10 cellular contexts compared by ENCODE assay signal in the genomic region with DNA sequence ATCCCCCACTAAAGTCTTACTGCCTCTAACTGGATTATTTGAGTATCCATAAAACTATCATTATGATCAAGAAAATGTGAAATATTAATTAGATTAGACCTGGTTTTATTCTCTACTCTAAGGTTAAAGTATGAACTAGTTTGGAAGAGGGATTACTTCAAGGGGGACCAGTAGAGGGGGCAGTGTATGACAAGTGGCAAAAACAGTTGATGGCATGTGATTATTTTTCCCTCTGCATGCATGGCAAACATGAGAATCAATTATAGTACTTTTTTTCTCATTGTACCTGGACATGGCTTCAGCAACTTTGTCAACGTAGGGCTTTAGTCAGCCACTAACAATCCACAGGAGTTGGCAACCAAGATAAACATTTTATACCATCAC.
DNase-seq lines count a peak whose midpoint lies in the region; ATAC-seq and TF ChIP-seq lines count a peak whose summit lies in the region.
"Had no signal": no experiment of that assay in that cellular context is flagged by ENCODE, and none has a peak within 500 bp of the region (broad histone marks: within the 10 kb centered on the region; RNA-seq: fewer than 3 reads in every experiment).

No MANE protein-coding gene starts in this region.

- CTCF ChIA-PET in activated CD4-positive, alpha-beta memory T cell treated with anti-CD3 and anti-CD28 coated beads for 36 hours (lab: Charles Lee) = interaction anchor here (0.9 kb wide), 1 partner anchor 157 kb away, joined by 3 read pairs; no protein-coding TSS in a partner anchor

- intact Hi-C loops in activated CD4-positive, alpha-beta memory T cell treated with anti-CD3 and anti-CD28 coated beads for 36 hours (cut with micrococcal nuclease) = loop anchor here (1.0 kb wide), 3 partner anchors 32 to 144 kb away; no protein-coding TSS in a partner anchor
- intact Hi-C loops in upper lobe of right lung (cut with DNase I) = no loop called here

- ATAC-seq in activated T-cell treated with anti-CD3 and anti-CD28 coated beads, Interleukin-2, amount 50 U/mL, for 4 hours = peak; percentile 21 to 32
- peak; percentile 30 for ATAC-seq in HG02885 (IDR thresholded peaks at IDR 0.05; ENCODE audit: poor library complexity, unreplicated experiment)
- ATAC-seq in upper lobe of right lung = no peak
- ATAC-seq: psoas muscle had no signal

- H3K27ac Mint-ChIP-seq in activated CD4-positive, alpha-beta memory T cell treated with anti-CD3 and anti-CD28 coated beads for 36 hours = peak overlapping the region; percentile 87

- no peak for DNase-seq in activated T-cell treated with anti-CD3 and anti-CD28 coated beads, Interleukin-2, amount 50 U/mL, for 4 hours
- DNase-seq in activated T-cell treated with anti-CD3 and anti-CD28 coated beads for 4 hours (no peak), upper lobe of right lung (no peak), NCI-H526 treated with DMSO at 0.1 percent for 48 hours (lab: John Stamatoyannopoulos, UW) (no peak), kidney glomerular epithelial cell (lab: John Stamatoyannopoulos, UW) (no peak), occipital lobe (lab: John Stamatoyannopoulos, UW) (no peak)
- DNase-seq in activated CD4-positive, alpha-beta memory T cell treated with anti-CD3 and anti-CD28 coated beads for 36 hours = no peak
- DNase-seq: upper lobe of left lung had no signal

- H3K9me3 Mint-ChIP-seq in activated T-cell treated with anti-CD3 and anti-CD28 coated beads, Interleukin-2, amount 50 U/mL, for 4 hours = no peaks in the 10 kb centered on the region
- H3K9me3 Mint-ChIP-seq in activated CD4-positive, alpha-beta memory T cell treated with anti-CD3 and anti-CD28 coated beads for 36 hours = no peaks in the 10 kb centered on the region

- no peaks in the 10 kb centered on the region for H3K27me3 Mint-ChIP-seq in activated T-cell treated with anti-CD3 and anti-CD28 coated beads, Interleukin-2, amount 50 U/mL, for 4 hours (ENCODE audit: low read depth)
- no peaks in the 10 kb centered on the region for H3K27me3 Mint-ChIP-seq in activated CD4-positive, alpha-beta memory T cell treated with anti-CD3 and anti-CD28 coated beads for 36 hours

- H3K9me3 ChIP-seq in upper lobe of right lung = no peaks in the 10 kb centered on the region
- H3K9me3 ChIP-seq: psoas muscle, upper lobe of left lung had no signal

- H3K36me3 Mint-ChIP-seq in activated T-cell treated with anti-CD3 and anti-CD28 coated beads, Interleukin-2, amount 50 U/mL, for 4 hours (ENCODE audit: insufficient read depth) = no peaks in the 10 kb centered on the region
- H3K36me3 Mint-ChIP-seq in activated CD4-positive, alpha-beta memory T cell treated with anti-CD3 and anti-CD28 coated beads for 36 hours = peaks cover 1% of the 10 kb centered on the region

- no peaks in the 10 kb centered on the region for H3K36me3 ChIP-seq in upper lobe of right lung
- H3K36me3 ChIP-seq: upper lobe of left lung had no signal

- H3K4me3 ChIP-seq in upper lobe of right lung = no peak overlapping the region
- H3K4me3 ChIP-seq: psoas muscle, upper lobe of left lung had no signal

- POLR2A ChIA-PET in activated CD4-positive, alpha-beta memory T cell treated with anti-CD3 and anti-CD28 coated beads for 36 hours (lab: Charles Lee) = no interaction called here

- peak overlapping the region; percentile 28 for H3K27ac ChIP-seq in upper lobe of right lung
- H3K27ac ChIP-seq: psoas muscle had no signal

- peaks cover 5% of the 10 kb centered on the region for H3K4me1 ChIP-seq in upper lobe of right lung

- TF ChIP-seq CTCF in upper lobe of right lung (IDR thresholded peaks at IDR 0.05) = no peak

- no peaks in the 10 kb centered on the region for H3K27me3 ChIP-seq in upper lobe of right lung
- H3K27me3 ChIP-seq: upper lobe of left lung had no signal

- H3K4me1 Mint-ChIP-seq in activated T-cell treated with anti-CD3 and anti-CD28 coated beads, Interleukin-2, amount 50 U/mL, for 4 hours (ENCODE audit: low read depth) = peaks cover 53% of the 10 kb centered on the region
- H3K4me1 Mint-ChIP-seq in activated CD4-positive, alpha-beta memory T cell treated with anti-CD3 and anti-CD28 coated beads for 36 hours (ENCODE audit: low read depth) = peaks cover 53% of the 10 kb centered on the region

- H3K4me3 Mint-ChIP-seq in activated T-cell treated with anti-CD3 and anti-CD28 coated beads, Interleukin-2, amount 50 U/mL, for 4 hours = no peak overlapping the region
- H3K4me3 Mint-ChIP-seq in activated CD4-positive, alpha-beta memory T cell treated with anti-CD3 and anti-CD28 coated beads for 36 hours = peak overlapping the region; percentile 21
